Comparison of ENCODE assay signal across 1 cellular context in genomic region chr3:119184808-119185690, GRCh38.
TF ChIP-seq lines count a peak whose summit lies in the region.

No MANE protein-coding gene starts in this region.

TF ChIP-seq in HepG2, 621 proteins besides CTCF, POLR2A, EP300 and RAD21:
- TF ChIP-seq, protein P1, sequence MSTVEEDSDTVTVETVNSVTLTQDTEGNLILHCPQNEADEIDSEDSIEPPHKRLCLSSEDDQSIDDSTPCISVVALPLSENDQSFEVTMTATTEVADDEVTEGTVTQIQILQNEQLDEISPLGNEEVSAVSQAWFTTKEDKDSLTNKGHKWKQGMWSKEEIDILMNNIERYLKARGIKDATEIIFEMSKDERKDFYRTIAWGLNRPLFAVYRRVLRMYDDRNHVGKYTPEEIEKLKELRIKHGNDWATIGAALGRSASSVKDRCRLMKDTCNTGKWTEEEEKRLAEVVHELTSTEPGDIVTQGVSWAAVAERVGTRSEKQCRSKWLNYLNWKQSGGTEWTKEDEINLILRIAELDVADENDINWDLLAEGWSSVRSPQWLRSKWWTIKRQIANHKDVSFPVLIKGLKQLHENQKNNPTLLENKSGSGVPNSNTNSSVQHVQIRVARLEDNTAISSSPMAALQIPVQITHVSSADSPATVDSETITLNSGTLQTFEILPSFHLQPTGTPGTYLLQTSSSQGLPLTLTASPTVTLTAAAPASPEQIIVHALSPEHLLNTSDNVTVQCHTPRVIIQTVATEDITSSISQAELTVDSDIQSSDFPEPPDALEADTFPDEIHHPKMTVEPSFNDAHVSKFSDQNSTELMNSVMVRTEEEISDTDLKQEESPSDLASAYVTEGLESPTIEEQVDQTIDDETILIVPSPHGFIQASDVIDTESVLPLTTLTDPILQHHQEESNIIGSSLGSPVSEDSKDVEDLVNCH (CRISPR knock-in tag; IDR thresholded peaks at IDR 0.05): no peak
- TF ChIP-seq KDM4B (CRISPR knock-in tag; IDR thresholded peaks at IDR 0.05) (no peak), MLLT10 (CRISPR knock-in tag; IDR thresholded peaks at IDR 0.05) (no peak), TGIF2 (CRISPR knock-in tag; IDR thresholded peaks at IDR 0.05) (no peak), PRDM15 (CRISPR knock-in tag; IDR thresholded peaks at IDR 0.05) (no peak), RCOR2 (CRISPR knock-in tag; IDR thresholded peaks at IDR 0.05) (no peak), POLR2G (IDR thresholded peaks at IDR 0.05; ENCODE audit: low read depth, low read length) (no peak), ZFP41 (CRISPR knock-in tag; IDR thresholded peaks at IDR 0.05; ENCODE audit: borderline replicate concordance) (no peak), HMG20A (CRISPR knock-in tag; IDR thresholded peaks at IDR 0.05; ENCODE audit: borderline replicate concordance) (no peak), NR2C2 (CRISPR knock-in tag; IDR thresholded peaks at IDR 0.05; ENCODE audit: borderline replicate concordance) (no peak), ZNF883 (CRISPR knock-in tag; IDR thresholded peaks at IDR 0.05; ENCODE audit: not compliant biosample characterization) (no peak), ZC3H4 (CRISPR knock-in tag; IDR thresholded peaks at IDR 0.05; ENCODE audit: borderline replicate concordance) (no peak), SRSF9 (IDR thresholded peaks at IDR 0.05; ENCODE audit: borderline replicate concordance, insufficient read depth, low read depth, low read length, poor library complexity, severe bottlenecking) (no peak), RAD51 (IDR thresholded peaks at IDR 0.05; ENCODE audit: borderline replicate concordance) (no peak)
